ENCODE assay signal across 21 cellular contexts in genomic region chr22:23753371-23753770, GRCh38. TPM values are rescaled to one million over a fixed set of nuclear protein-coding genes. Genes with fewer than 3 reads are reported as not detected.
DNase-seq lines count a peak whose midpoint lies in the region; ATAC-seq and TF ChIP-seq lines count a peak whose summit lies in the region.
"Had no signal": no experiment of that assay in that cellular context is flagged by ENCODE, and none has a peak within 500 bp of the region (broad histone marks: within the 10 kb centered on the region; RNA-seq: fewer than 3 reads in every experiment).

No MANE protein-coding gene starts in this region.

- peaks cover 9 to 21% (median 13%) of the 10 kb centered on the region in 3 donors for H3K4me1 Mint-ChIP-seq in T-cell

- H3K9me3 ChIP-seq in spleen (no peaks in the 10 kb centered on the region), prostate gland (no peaks in the 10 kb centered on the region)
- H3K9me3 ChIP-seq: sigmoid colon, thoracic aorta had no signal

- peak overlapping the region in 5 of 8 donors; percentile 85 to 94 (median 91) for H3K27ac ChIP-seq in spleen
- no peak overlapping the region for H3K27ac ChIP-seq in prostate gland
- H3K27ac ChIP-seq: hepatocyte, sigmoid colon, thoracic aorta had no signal

- no peaks in the 10 kb centered on the region for H3K9me3 Mint-ChIP-seq in T-cell

- H3K27me3 ChIP-seq in spleen (replicated peaks in 1 of 7) (no peaks in the 10 kb centered on the region), prostate gland (replicated peaks; ENCODE audit: insufficient read depth) (no peaks in the 10 kb centered on the region)
- H3K27me3 ChIP-seq: hepatocyte, sigmoid colon had no signal

- no peaks in the 10 kb centered on the region for H3K36me3 Mint-ChIP-seq in T-cell

- no peaks in the 10 kb centered on the region for H3K36me3 ChIP-seq in spleen
- H3K36me3 ChIP-seq in prostate gland = no peaks in the 10 kb centered on the region
- H3K36me3 ChIP-seq: sigmoid colon, thoracic aorta had no signal

- peak; percentile 19; the same call in 1 of the 3 replicates for TF ChIP-seq CTCF in GM12872 (IDR thresholded peaks at IDR 0.05; ENCODE audit: insufficient read depth, low read depth, low read length)
- TF ChIP-seq CTCF in spleen (IDR thresholded peaks at IDR 0.05 in 8 of 11, conservative IDR thresholded peaks at IDR 0.05 in 3 of 11) = no peak
- TF ChIP-seq CTCF in prostate gland (IDR thresholded peaks at IDR 0.05) = no peak

- POLR2A ChIA-PET in T-cell (lab: Charles Lee) = no interaction called here

- 43 to 68% (median 52%) methylated on average over 2 of the region's 2 CpGs for WGBS in spleen, 5 donors
- 82% methylated on average over 2 of the region's 2 CpGs for WGBS in prostate gland

- DNase-seq in T-cell = no peak
- DNase-seq in spleen = no peak
- no peak for DNase-seq in prostate gland (ENCODE audit: low spot score)
- DNase-seq: activated CD4-positive, alpha-beta T cell treated with anti-CD3 and anti-CD28 coated beads for 1 hour; activated CD8-positive, alpha-beta memory T cell treated with anti-CD3 and anti-CD28 coated beads, Interleukin-2, amount 50 U/mL, for 4 hours; activated gamma-delta T cell treated with Interleukin-2 at 50 U/mL for 16 hours; AML-193; anterior cingulate cortex; mesendoderm; MV-4-11; NCI-H2081; NCI-H524 treated with DMSO at 0.1 percent for 48 hours; nucleus accumbens; sigmoid colon; T1000 had no signal

- ATAC-seq in T-cell (replicated peaks in 1 of 4) (no peak), HG02970 (IDR thresholded peaks at IDR 0.05; ENCODE audit: low FRiP score, unreplicated experiment) (no peak)

- H3K27ac Mint-ChIP-seq in T-cell = no peak overlapping the region

- no peaks in the 10 kb centered on the region for H3K27me3 Mint-ChIP-seq in T-cell

- CTCF ChIA-PET in T-cell (lab: Charles Lee) = interaction anchor here in 1 of 2 donors (0.6 kb wide), 1 partner anchor 30 kb away, joined by 3 read pairs; no protein-coding TSS in a partner anchor

- intact Hi-C loops in spleen (cut with DNase I; ENCODE audit: low total_unique reads) = no loop called here
- intact Hi-C loops in prostate gland (cut with DNase I) = no loop called here

- TF ChIP-seq POLR2A in spleen (IDR thresholded peaks at IDR 0.05) (no peak), prostate gland (IDR thresholded peaks at IDR 0.05) (no peak)

- H3K4me3 Mint-ChIP-seq in T-cell = peak overlapping the region in 2 of 3 donors; percentile 39 to 50

- H3K4me3 ChIP-seq in spleen (peak overlapping the region in 7 of 8 donors; percentile 43 to 85 (median 61)), prostate gland (no peak overlapping the region)
- H3K4me3 ChIP-seq: hepatocyte, sigmoid colon, thoracic aorta had no signal

- peaks cover 4 to 72% (median 35%) of the 10 kb centered on the region in 6 donors for H3K4me1 ChIP-seq in spleen
- peaks cover 2% of the 10 kb centered on the region for H3K4me1 ChIP-seq in prostate gland (replicated peaks)

RNA-seq across cellular contexts. Expression of gene VPREB3, which starts 0.9 kb away (rescaled TPM):
- total RNA-seq in T-cell = 1 to 10 TPM in 4 of 5 donors, not detected in 1; 1.5 to 2.6 (median 1.7) TPM
- 100 to 1,000 TPM in 1 of 7 donors, 10 to 100 TPM in 6; 24.9 to 103 (median 49.5) TPM for total RNA-seq in spleen
- polyA plus RNA-seq in spleen = 100 to 1,000 TPM; 315 to 472 (median 377) TPM
- total RNA-seq in prostate gland = not detected
- total RNA-seq: hepatocyte, sigmoid colon, SK-MEL-5, thoracic aorta had no signal
- polyA plus RNA-seq: hepatocyte, keratinocyte had no signal

RNA-seq across cellular contexts. Expression of gene ZNF70, which starts 2.5 kb away (rescaled TPM):
- total RNA-seq in T-cell = 1 to 10 TPM; 3.2 to 6.4 (median 5.8) TPM
- total RNA-seq in spleen = 1 to 10 TPM; 5.0 to 7.4 (median 6.0) TPM
- polyA plus RNA-seq in spleen = 1 to 10 TPM in 1 of 3 donors, under 1 TPM in 2; 0.55 to 1.3 (median 0.72) TPM
- total RNA-seq in prostate gland = 1 to 10 TPM; 5.2 to 8.1 TPM

RNA-seq across cellular contexts. Expression of gene C22orf15, which starts 9.4 kb away (rescaled TPM):
- 1 to 10 TPM in 4 of 5 donors, under 1 TPM in 1; 0.58 to 2.2 (median 1.9) TPM for total RNA-seq in T-cell
- under 1 TPM in 4 of 7 donors, not detected in 3; 0.44 to 0.97 (median 0.76) TPM for total RNA-seq in spleen
- polyA plus RNA-seq in spleen = 1 to 10 TPM in 1 of 3 donors, under 1 TPM in 2; 0.29 to 1.4 (median 0.59) TPM
- not detected for total RNA-seq in prostate gland
- total RNA-seq: hepatocyte, SK-MEL-5, thoracic aorta had no signal
- polyA plus RNA-seq: keratinocyte had no signal

RNA-seq across cellular contexts. Expression of gene CHCHD10, which starts 14.4 kb away (rescaled TPM):
- 10 to 100 TPM; 26.1 to 66.3 (median 63.2) TPM for total RNA-seq in T-cell
- 100 to 1,000 TPM in 1 of 7 donors, 10 to 100 TPM in 6; 16.8 to 101 (median 83.4) TPM for total RNA-seq in spleen
- 100 to 1,000 TPM; 117 to 189 (median 167) TPM for polyA plus RNA-seq in spleen
- 10 to 100 TPM; 17.3 to 59.3 TPM for total RNA-seq in prostate gland

RNA-seq across cellular contexts. Expression of gene MMP11, which starts 19.3 kb away (rescaled TPM):
- total RNA-seq in T-cell = 1 to 10 TPM; 1.6 to 5.3 (median 2.5) TPM
- total RNA-seq in spleen = 10 to 100 TPM in 1 of 7 donors, 1 to 10 TPM in 5, under 1 TPM in 1; 0.66 to 11.0 (median 3.3) TPM
- 1 to 10 TPM; 4.4 to 6.8 (median 4.7) TPM for polyA plus RNA-seq in spleen
- total RNA-seq in prostate gland = 10 to 100 TPM in 1 of 2 donors, 1 to 10 TPM in 1; 6.3 to 26.6 TPM

Comparison
In these comparisons a context has a peak if more than half of its experiments do, and no peak if none do; other contexts are left out.
1. H3K27ac ChIP-seq: peak in spleen (5 of 8); none in prostate gland (0 of 2).
2. H3K4me3 ChIP-seq: peak in spleen (7 of 8); none in prostate gland (0 of 2).
3. RNA of gene VPREB3, which starts 0.9 kb away (total RNA-seq): 24.9 to 103 TPM in spleen; 1.5 to 2.6 TPM in T-cell and not detected in prostate gland; every median in the first group is over 4 times any median in the second.